Comparison of ENCODE assay signal across 21 cellular contexts in genomic region chr2:30940805-30941204, GRCh38.
"Had no signal": no experiment of that assay in that cellular context is flagged by ENCODE, and none has a peak within 500 bp of the region (broad histone marks: within the 10 kb centered on the region; RNA-seq: fewer than 3 reads in every experiment).

No MANE protein-coding gene starts in this region.

- ATAC-seq: effector memory CD8-positive, alpha-beta T cell; esophagus mucosa; gastrocnemius medialis; heart right ventricle; left cardiac atrium; left lung; left ventricle myocardium superior; lower lobe of right lung had no signal

- H3K4me3 ChIP-seq: esophagus squamous epithelium, gastrocnemius medialis, heart right ventricle, left lung, lower lobe of right lung had no signal

- H3K4me1 ChIP-seq: esophagus squamous epithelium, gastrocnemius medialis, left lung, lower lobe of right lung had no signal

- H3K27ac ChIP-seq: epithelial cell of prostate, esophagus squamous epithelium, gastrocnemius medialis, heart right ventricle, left lung, lower lobe of right lung had no signal

- H3K4me3 Mint-ChIP-seq: dendritic cell treated with granulocyte-macrophage colony-stimulating factor and Interleukin-4, amounts not matched to agents 40 ng/mL and 50 ng/mL, for 4 days; effector memory CD8-positive, alpha-beta T cell; endodermal cell; mesothelial cell of epicardium had no signal

- H3K9me3 ChIP-seq: esophagus squamous epithelium, gastrocnemius medialis, heart right ventricle, left lung, lower lobe of right lung had no signal

- H3K36me3 Mint-ChIP-seq: mesothelial cell of epicardium had no signal

- H3K27ac Mint-ChIP-seq: dendritic cell treated with granulocyte-macrophage colony-stimulating factor and Interleukin-4, amounts not matched to agents 40 ng/mL and 50 ng/mL, for 4 days; effector memory CD8-positive, alpha-beta T cell; endodermal cell; mesothelial cell of epicardium had no signal

- H3K9me3 Mint-ChIP-seq: dendritic cell treated with granulocyte-macrophage colony-stimulating factor and Interleukin-4, amounts not matched to agents 40 ng/mL and 50 ng/mL, for 4 days; effector memory CD8-positive, alpha-beta T cell; endodermal cell; mesothelial cell of epicardium had no signal

- H3K27me3 Mint-ChIP-seq: dendritic cell treated with granulocyte-macrophage colony-stimulating factor and Interleukin-4, amounts not matched to agents 40 ng/mL and 50 ng/mL, for 4 days had no signal

- H3K27me3 ChIP-seq: esophagus squamous epithelium, gastrocnemius medialis, heart right ventricle, left lung had no signal

- H3K4me1 Mint-ChIP-seq: mesothelial cell of epicardium had no signal

- H3K36me3 ChIP-seq: gastrocnemius medialis, heart right ventricle, left lung, lower lobe of right lung had no signal

- DNase-seq: cortex of kidney; effector CD8-positive, alpha-beta T cell; effector memory CD8-positive, alpha-beta T cell; endodermal cell; erythroblast; esophagus squamous epithelium; foreskin melanocyte; gastrocnemius medialis; glutamatergic neuron; head of caudate nucleus; heart right ventricle; hippocampal formation; left cardiac atrium; left lung; left ventricle myocardium superior; lower lobe of right lung; mesenchymal stem cell had no signal
